In the genomic region with DNA sequence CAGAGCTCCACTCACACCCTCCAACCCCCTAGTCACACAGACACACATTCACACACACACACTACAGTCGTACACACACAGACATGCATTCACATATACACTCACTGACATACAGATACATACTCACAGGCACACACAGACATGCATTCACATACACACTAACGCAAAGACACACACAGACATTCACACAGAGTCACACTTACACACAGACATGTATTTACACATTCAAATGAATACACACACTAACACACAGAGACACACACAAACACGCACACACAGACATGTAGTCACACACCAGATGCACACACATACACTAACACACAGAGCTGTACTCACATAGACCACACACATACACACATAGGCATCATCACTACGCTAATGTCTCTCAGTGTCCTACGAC, we compare ENCODE assay signal across 29 cellular contexts. TPM values are rescaled to one million over a fixed set of nuclear protein-coding genes. Genes with fewer than 3 reads are reported as not detected.
"Had no signal": no experiment of that assay in that cellular context is flagged by ENCODE, and none has a peak within 500 bp of the region (broad histone marks: within the 10 kb centered on the region; RNA-seq: fewer than 3 reads in every experiment).

No MANE protein-coding gene starts in this region.

- DNase-seq: activated CD4-positive, alpha-beta T cell treated with anti-CD3 and anti-CD28 coated beads for 48 hours; activated CD4-positive, alpha-beta T cell treated with anti-CD3 and anti-CD28 coated beads, Interleukin-2, amount 50 U/mL, for 4 hours; activated CD4-positive, CD25-positive, alpha-beta regulatory T cell treated with anti-CD3 and anti-CD28 coated beads, Interleukin-2, amount 50 U/mL, for 72 hours; activated CD8-positive, alpha-beta memory T cell treated with anti-CD3 and anti-CD28 coated beads, Interleukin-2, amount 50 U/mL, for 48 hours; activated CD8-positive, alpha-beta T cell treated with anti-CD3 and anti-CD28 coated beads, Interleukin-2, amount 10 ng/mL, durations not matched to agents 7 days and 5 days; activated effector memory CD4-positive, alpha-beta T cell treated with Interleukin-2 at 50 U/mL for 16 hours; activated naive CD4-positive, alpha-beta T cell treated with Interleukin-2 at 50 U/mL for 16 hours; activated naive CD8-positive, alpha-beta T cell treated with anti-CD3 and anti-CD28 coated beads, Interleukin-2, amount 50 U/mL, for 24 hours; activated T-cell treated with anti-CD3 and anti-CD28 coated beads, Interleukin-2, amount 50 U/mL, for 1 hour; amniotic stem cell; body of pancreas; KG1; NCI-H1092; NCI-H1694; NCI-H2029; NCI-H345; NCI-H510A; NCI-H526 treated with DMSO at 0.1 percent for 48 hours; NCI-H82; SW 1271 had no signal

- H3K9me3 ChIP-seq: ascending aorta, body of pancreas had no signal

- H3K27ac ChIP-seq: ascending aorta, body of pancreas had no signal

- H3K36me3 Mint-ChIP-seq: activated naive CD4-positive, alpha-beta T cell treated with anti-CD3 and anti-CD28 coated beads, Interleukin-2, amount 50 U/mL, for 72 hours; WTC11 had no signal

- H3K4me3 ChIP-seq: ascending aorta, body of pancreas had no signal

- H3K36me3 ChIP-seq: ascending aorta had no signal

- H3K4me3 Mint-ChIP-seq: activated CD8-positive, alpha-beta T cell treated with anti-CD3 and anti-CD28 coated beads, Interleukin-2, amount 10 ng/mL, durations not matched to agents 7 days and 5 days; activated naive CD8-positive, alpha-beta T cell treated with anti-CD3 and anti-CD28 coated beads, Interleukin-2, amount 50 U/mL, for 24 hours; activated T-helper 1 cell treated with anti-CD3 and anti-CD28 coated beads, Interleukin-12 subunit alpha, Interleukin-12 subunit beta, Interleukin-2, Interleukin-4 antibody, amounts not matched to agents 30 ng/mL and 10 ng/mL and 1 ng/mL, durations not matched to agents 14 hours and 24 hours and 36 hours; central memory CD8-positive, alpha-beta T cell; WTC11 had no signal

- H3K27me3 ChIP-seq: ascending aorta, body of pancreas had no signal

- H3K9me3 Mint-ChIP-seq: activated naive CD4-positive, alpha-beta T cell treated with anti-CD3 and anti-CD28 coated beads, Interleukin-2, amount 50 U/mL, for 72 hours; activated naive CD8-positive, alpha-beta T cell treated with anti-CD3 and anti-CD28 coated beads, Interleukin-2, amount 50 U/mL, for 24 hours; activated T-helper 1 cell treated with anti-CD3 and anti-CD28 coated beads, Interleukin-12 subunit alpha, Interleukin-12 subunit beta, Interleukin-2, Interleukin-4 antibody, amounts not matched to agents 30 ng/mL and 10 ng/mL and 1 ng/mL, durations not matched to agents 14 hours and 24 hours and 36 hours; central memory CD8-positive, alpha-beta T cell; WTC11 had no signal

- H3K27ac Mint-ChIP-seq: activated CD8-positive, alpha-beta T cell treated with anti-CD3 and anti-CD28 coated beads, Interleukin-2, amount 10 ng/mL, durations not matched to agents 7 days and 5 days; activated naive CD4-positive, alpha-beta T cell treated with anti-CD3 and anti-CD28 coated beads, Interleukin-2, amount 50 U/mL, for 72 hours; activated naive CD8-positive, alpha-beta T cell treated with anti-CD3 and anti-CD28 coated beads, Interleukin-2, amount 50 U/mL, for 24 hours; activated T-helper 1 cell treated with anti-CD3 and anti-CD28 coated beads, Interleukin-12 subunit alpha, Interleukin-12 subunit beta, Interleukin-2, Interleukin-4 antibody, amounts not matched to agents 30 ng/mL and 10 ng/mL and 1 ng/mL, durations not matched to agents 14 hours and 24 hours and 36 hours; WTC11 had no signal

- ATAC-seq: activated CD8-positive, alpha-beta T cell treated with anti-CD3 and anti-CD28 coated beads, Interleukin-2, amount 10 ng/mL, durations not matched to agents 7 days and 5 days; activated naive CD4-positive, alpha-beta T cell treated with anti-CD3 and anti-CD28 coated beads, Interleukin-2, amount 50 U/mL, for 72 hours; activated naive CD8-positive, alpha-beta T cell treated with anti-CD3 and anti-CD28 coated beads, Interleukin-2, amount 50 U/mL, for 24 hours; body of pancreas had no signal

- H3K4me1 Mint-ChIP-seq: activated naive CD8-positive, alpha-beta T cell treated with anti-CD3 and anti-CD28 coated beads, Interleukin-2, amount 50 U/mL, for 24 hours; central memory CD8-positive, alpha-beta T cell had no signal

RNA-seq across cellular contexts. Expression of a gene that starts 58.0 kb away (rescaled TPM):
- total RNA-seq: activated CD8-positive, alpha-beta T cell treated with anti-CD3 and anti-CD28 coated beads, Interleukin-2, amount 10 ng/mL, durations not matched to agents 7 days and 5 days; activated naive CD4-positive, alpha-beta T cell treated with anti-CD3 and anti-CD28 coated beads, Interleukin-2, amount 50 U/mL, for 72 hours; activated T-helper 1 cell treated with anti-CD3 and anti-CD28 coated beads, Interleukin-12 subunit alpha, Interleukin-12 subunit beta, Interleukin-2, Interleukin-4 antibody, amounts not matched to agents 30 ng/mL and 10 ng/mL and 1 ng/mL, durations not matched to agents 14 hours and 24 hours and 36 hours; ascending aorta; body of pancreas; M059J; OCI-LY7; RPMI7951; T-helper 1 cell treated with Interleukin-12 subunit alpha and Interleukin-12 subunit beta and Interleukin-4 antibody, amounts not matched to agents 30 ng/mL and 1 ng/mL, for 36 hours; WTC11 had no signal
